In the genomic region with DNA sequence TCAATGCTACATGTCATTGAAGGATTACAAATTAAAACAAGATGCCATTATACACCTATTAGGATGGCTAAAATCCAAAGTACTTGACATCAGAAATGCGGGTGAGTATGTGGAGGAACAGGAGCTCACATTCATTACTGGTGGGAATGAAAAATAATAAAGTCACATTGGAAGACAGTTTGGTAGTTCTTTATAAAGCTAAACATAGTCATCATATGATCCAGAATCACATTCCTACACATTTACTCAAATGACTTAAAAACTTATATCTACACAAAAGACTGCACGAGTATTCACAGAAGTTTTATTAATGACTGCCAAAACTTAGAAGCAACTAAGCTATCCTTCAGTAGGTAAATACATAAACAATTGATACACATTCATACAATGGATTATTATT, we compare ENCODE assay signal across 34 cellular contexts.
"Had no signal": no experiment of that assay in that cellular context is flagged by ENCODE, and none has a peak within 500 bp of the region (broad histone marks: within the 10 kb centered on the region; RNA-seq: fewer than 3 reads in every experiment).

No MANE protein-coding gene starts in this region.

- DNase-seq: Karpas-422, Kasumi-1, MG63, MM.1S, MV-4-11, NCI-H1048, NCI-H1092, NCI-H1092 treated with DMSO at 0.1 percent for 48 hours, NCI-H1105, NCI-H1105 treated with DMSO at 0.1 percent for 48 hours, NCI-H1417, NCI-H1417 treated with DMSO at 0.1 percent for 48 hours, NCI-H1436, NCI-H1436 treated with DMSO at 0.1 percent for 48 hours, NCI-H146, NCI-H1694, NCI-H1694 treated with DMSO at 0.1 percent for 48 hours, NCI-H187, NCI-H187 treated with DMSO at 0.1 percent for 48 hours, NCI-H1930, NCI-H2029, NCI-H2029 treated with DMSO at 0.1 percent for 48 hours, NCI-H2081, NCI-H2081 treated with DMSO at 0.1 percent for 48 hours, NCI-H2107, NCI-H2171, NCI-H2171 treated with DMSO at 0.1 percent for 48 hours, NCI-H2227 treated with DMSO at 0.1 percent for 48 hours, NCI-H226, NCI-H345, NCI-H446, NCI-H446 treated with DMSO at 0.1 percent for 48 hours, NCI-H510A had no signal

- H3K9ac ChIP-seq: KMS-11 had no signal

- H3K4me3 ChIP-seq: MG63 had no signal

- H3K4me2 ChIP-seq: KMS-11 had no signal

- H3K9me3 ChIP-seq: MG63 had no signal

- H3K27ac ChIP-seq: KMS-11 had no signal

- H3K27me3 ChIP-seq: MG63 had no signal

- H3K36me3 ChIP-seq: MG63 had no signal
